ENCODE assay signal across 1 cellular context in the genomic region with DNA sequence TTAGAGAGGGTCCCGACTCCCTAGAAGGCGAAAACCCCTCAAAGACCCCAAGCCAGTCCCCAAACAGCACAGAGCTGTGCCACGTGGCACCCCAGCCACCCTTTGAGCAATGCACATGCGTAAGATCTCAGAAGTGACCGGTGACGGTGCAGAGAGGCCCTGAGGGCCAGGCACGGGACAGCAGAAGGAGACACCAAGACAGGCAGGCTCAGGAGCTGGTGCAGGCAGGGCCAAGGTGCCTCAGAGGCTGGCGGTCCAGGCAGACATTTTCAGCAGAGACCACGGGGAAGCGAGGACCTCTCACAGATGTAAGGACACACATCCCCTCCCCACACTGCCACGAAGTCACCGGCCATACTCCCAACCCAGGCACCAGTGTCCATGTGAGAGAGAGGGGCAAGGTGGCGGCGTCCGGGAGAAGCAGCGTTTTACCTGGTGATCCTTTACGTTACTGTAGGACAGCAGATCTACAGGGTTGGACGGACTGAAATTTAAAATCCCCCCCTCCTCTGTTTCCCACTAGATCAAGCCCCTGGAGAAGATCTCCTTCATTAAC.
TF ChIP-seq lines count a peak whose summit lies in the region.

No MANE protein-coding gene starts in this region.

TF ChIP-seq in HepG2, 621 proteins besides CTCF, POLR2A, EP300 and RAD21:
- no peak for TF ChIP-seq ETV5 (CRISPR knock-in tag; IDR thresholded peaks at IDR 0.05; ENCODE audit: borderline replicate concordance)
- 0 out of 2 replicates have a peak, but pooled peaks have one; percentile 21 for TF ChIP-seq RXRA (CRISPR knock-in tag; IDR thresholded peaks at IDR 0.05)
TF ChIP-seq in HepG2: peak in this region for 1.
